Comparison of ENCODE assay signal across 8 cellular contexts in genomic region chr1:1306070-1306660, GRCh38. TPM values are rescaled to one million over a fixed set of nuclear protein-coding genes. Genes with fewer than 3 reads are reported as not detected.
A peak's percentile ranks its signal among the peaks of the same experiment; 100 is the strongest.
DNase-seq lines count a peak whose midpoint lies in the region; ATAC-seq lines count a peak whose summit lies in the region.

No MANE protein-coding gene starts in this region.

- POLR2A ChIA-PET in CD8-positive, alpha-beta memory T cell (lab: Charles Lee), result no interaction called here

- H3K4me1 Mint-ChIP-seq in CD8-positive, alpha-beta memory T cell, result peaks cover 15 to 38% (median 17%) of the 10 kb centered on the region in 3 donors

- 31 to 35% methylated on average over 10 to 11 of the region's 11 CpGs for WGBS in aorta, 2 donors

- H3K9me3 ChIP-seq in CD8-positive, alpha-beta memory T cell (ENCODE audit: low read length), result no peaks in the 10 kb centered on the region
- H3K9me3 ChIP-seq in mucosa of rectum (ENCODE audit: control insufficient read depth in 2 of 2, low read length in 2 of 2) (no peaks in the 10 kb centered on the region), aorta (ENCODE audit: control insufficient read depth, low read length) (no peaks in the 10 kb centered on the region)

- H3K27ac ChIP-seq in CD8-positive, alpha-beta memory T cell (ENCODE audit: low read depth, low read length), result peak overlapping the region; percentile 72
- H3K27ac ChIP-seq in mucosa of rectum (ENCODE audit: low read depth in 2 of 2, low read length in 2 of 2) (peak overlapping the region; percentile 22 to 82), aorta (ENCODE audit: low read depth in 1 of 2, low read length in 2 of 2) (no peak overlapping the region)

- H3K4me3 Mint-ChIP-seq in CD8-positive, alpha-beta memory T cell, result peak overlapping the region; percentile 84 to 93 (median 87)

- ATAC-seq in aorta (ENCODE audit: low FRiP score) (no peak), GM19455 (IDR thresholded peaks at IDR 0.05; ENCODE audit: unreplicated experiment) (no peak), HG03460 (IDR thresholded peaks at IDR 0.05; ENCODE audit: unreplicated experiment) (no peak)

- CTCF ChIA-PET in CD8-positive, alpha-beta memory T cell (lab: Charles Lee), result interaction anchor here (1.1 to 1.2 kb wide), 2 partner anchors 42 to 66 kb away, joined by 3 to 7 read pairs; no protein-coding TSS in a partner anchor

- H3K4me1 ChIP-seq in CD8-positive, alpha-beta memory T cell (ENCODE audit: insufficient read depth, low read length), result peaks cover 39% of the 10 kb centered on the region
- H3K4me1 ChIP-seq in mucosa of rectum (ENCODE audit: control insufficient read depth in 2 of 2, insufficient read depth in 2 of 2, low read length in 2 of 2) (peaks cover 33 to 39% of the 10 kb centered on the region in 2 donors), aorta (ENCODE audit: control insufficient read depth in 1 of 2, insufficient read depth in 2 of 2, low read length in 2 of 2) (no peaks in the 10 kb centered on the region)

- H3K27me3 Mint-ChIP-seq in CD8-positive, alpha-beta memory T cell, result no peaks in the 10 kb centered on the region

- no peaks in the 10 kb centered on the region for H3K36me3 ChIP-seq in CD8-positive, alpha-beta memory T cell (ENCODE audit: insufficient read depth, low read length)
- peaks cover 4 to 7% of the 10 kb centered on the region in 2 donors for H3K36me3 ChIP-seq in mucosa of rectum (ENCODE audit: control insufficient read depth in 2 of 2, insufficient read depth in 2 of 2, low read length in 2 of 2)
- H3K36me3 ChIP-seq in aorta (ENCODE audit: control insufficient read depth in 1 of 2, insufficient read depth in 2 of 2, low read length in 1 of 2), result no peaks in the 10 kb centered on the region

- peaks cover 0 to 9% (median 0%) of the 10 kb centered on the region in 3 donors for H3K36me3 Mint-ChIP-seq in CD8-positive, alpha-beta memory T cell

- H3K27ac Mint-ChIP-seq in CD8-positive, alpha-beta memory T cell, result peak overlapping the region; percentile 47 to 94 (median 86)

- peak overlapping the region; percentile 62 for H3K4me3 ChIP-seq in CD8-positive, alpha-beta memory T cell (ENCODE audit: low read length)
- H3K4me3 ChIP-seq in Jurkat, Clone E6-1 (ENCODE audit: low read length), result peak overlapping the region; percentile 81
- H3K4me3 ChIP-seq in mucosa of rectum (ENCODE audit: low read length in 2 of 2), result peak overlapping the region; percentile 69 to 70
- H3K4me3 ChIP-seq in aorta (ENCODE audit: low read length in 2 of 2), result no peak overlapping the region

- intact Hi-C loops in aorta (cut with DNase I), result no loop called here

- H3K9me3 Mint-ChIP-seq in CD8-positive, alpha-beta memory T cell, result no peaks in the 10 kb centered on the region

- H3K27me3 ChIP-seq in CD8-positive, alpha-beta memory T cell (ENCODE audit: insufficient read depth, low read length, poor library complexity, severe bottlenecking), result no peaks in the 10 kb centered on the region
- H3K27me3 ChIP-seq in mucosa of rectum (ENCODE audit: control insufficient read depth in 2 of 2, insufficient read depth in 2 of 2, low read length in 2 of 2) (no peaks in the 10 kb centered on the region), aorta (ENCODE audit: control insufficient read depth in 1 of 2, insufficient read depth in 2 of 2, low read length in 1 of 2) (no peaks in the 10 kb centered on the region)

- H3K9ac ChIP-seq in mucosa of rectum (ENCODE audit: low read depth in 1 of 2, low read length in 2 of 2), result peak overlapping the region; percentile 34 to 36

- no peak for DNase-seq in CD8-positive, alpha-beta memory T cell
- DNase-seq in Jurkat, Clone E6-1 (ENCODE audit: low read depth, low spot score), result no peak
- DNase-seq in astrocyte of the hippocampus (ENCODE audit: low read depth, low spot score), result peak; percentile 39
- DNase-seq in central memory CD4-positive, alpha-beta T cell, result no peak
- no peak for DNase-seq in aorta

RNA-seq across cellular contexts. Expression of gene ACAP3, which starts 1.6 kb away (rescaled TPM):
- total RNA-seq in CD8-positive, alpha-beta memory T cell, result 10 to 100 TPM; 36.4 to 38.8 TPM
- 6.9 TPM for polyA plus RNA-seq in CD8-positive, alpha-beta memory T cell
- 66.3 TPM for polyA plus RNA-seq in Jurkat, Clone E6-1 (2012; ENCODE audit: insufficient read depth, insufficient read length)
- total RNA-seq in aorta, result 10 to 100 TPM; 25.0 to 69.2 TPM
- 10 to 100 TPM; 10.6 to 63.9 TPM for polyA plus RNA-seq in aorta

RNA-seq across cellular contexts. Expression of gene PUSL1, which starts 2.2 kb away (rescaled TPM):
- total RNA-seq in CD8-positive, alpha-beta memory T cell, result 10 to 100 TPM; 32.9 to 34.3 TPM
- 22.0 TPM for polyA plus RNA-seq in CD8-positive, alpha-beta memory T cell
- 21.7 TPM for polyA plus RNA-seq in Jurkat, Clone E6-1 (2012; ENCODE audit: insufficient read depth, insufficient read length)
- 10 to 100 TPM in 1 of 2 donors, 1 to 10 TPM in 1; 7.4 to 12.6 TPM for total RNA-seq in aorta
- 10 to 100 TPM in 1 of 2 donors, 1 to 10 TPM in 1; 5.8 to 13.7 TPM for polyA plus RNA-seq in aorta

RNA-seq across cellular contexts. Expression of gene INTS11, which starts 18.3 kb away (rescaled TPM):
- 100 to 1,000 TPM; 117 to 118 TPM for total RNA-seq in CD8-positive, alpha-beta memory T cell
- polyA plus RNA-seq in CD8-positive, alpha-beta memory T cell, result 70.5 TPM
- polyA plus RNA-seq in Jurkat, Clone E6-1 (2012; ENCODE audit: insufficient read depth, insufficient read length), result 136 TPM
- total RNA-seq in aorta, result 100 to 1,000 TPM; 114 to 121 TPM
- polyA plus RNA-seq in aorta, result 100 to 1,000 TPM in 1 of 2 donors, 10 to 100 TPM in 1; 48.0 to 995 TPM

RNA-seq across cellular contexts. Expression of gene CPTP, which starts 18.4 kb away (rescaled TPM):
- total RNA-seq in CD8-positive, alpha-beta memory T cell, result 10 to 100 TPM; 17.6 to 18.3 TPM
- polyA plus RNA-seq in CD8-positive, alpha-beta memory T cell, result 23.6 TPM
- polyA plus RNA-seq in Jurkat, Clone E6-1 (2012; ENCODE audit: insufficient read depth, insufficient read length), result 6.3 TPM
- 10 to 100 TPM; 13.9 to 16.4 TPM for total RNA-seq in aorta
- polyA plus RNA-seq in aorta, result 10 to 100 TPM; 12.9 to 14.9 TPM

RNA-seq across cellular contexts. Expression of gene TAS1R3, which starts 24.9 kb away (rescaled TPM):
- total RNA-seq in CD8-positive, alpha-beta memory T cell, result under 1 TPM; 0.53 to 0.62 TPM
- polyA plus RNA-seq in CD8-positive, alpha-beta memory T cell, result 0.28 TPM
- not detected for polyA plus RNA-seq in Jurkat, Clone E6-1 (2012; ENCODE audit: insufficient read depth, insufficient read length)
- under 1 TPM; 0.24 to 0.36 TPM for total RNA-seq in aorta
- under 1 TPM; 0.25 to 0.31 TPM for polyA plus RNA-seq in aorta

Comparison
In these comparisons a context has a peak if more than half of its experiments do, and no peak if none do; other contexts are left out.
1. H3K27ac ChIP-seq: peak in CD8-positive, alpha-beta memory T cell (single experiment) and mucosa of rectum (2 of 2); none in aorta (0 of 2).
2. H3K4me3 ChIP-seq: peak in CD8-positive, alpha-beta memory T cell (single experiment), Jurkat, Clone E6-1 (single experiment) and mucosa of rectum (2 of 2); none in aorta (0 of 2).